ENCODE assay signal across 8 cellular contexts in genomic region chr11:110294509-110294908, GRCh38. TPM values are rescaled to one million over a fixed set of nuclear protein-coding genes. Genes with fewer than 3 reads are reported as not detected.
DNase-seq lines count a peak whose midpoint lies in the region; ATAC-seq and TF ChIP-seq lines count a peak whose summit lies in the region.

No MANE protein-coding gene starts in this region.

- no peak overlapping the region; the same call in 1 of the 2 replicates for H3K9ac ChIP-seq in HUES64 (ENCODE audit: low read depth, low read length)

- H3K4me1 ChIP-seq in ACC112 (ENCODE audit: control insufficient read depth, insufficient read depth, low read length, unreplicated experiment), result peaks cover 38% of the 10 kb centered on the region
- H3K4me1 ChIP-seq in HUES64 (ENCODE audit: insufficient read depth, low read length), result peaks cover 37% of the 10 kb centered on the region

- peaks cover 68% of the 10 kb centered on the region for H3K79me2 ChIP-seq in ACC112 (ENCODE audit: control insufficient read depth, insufficient read depth, low read length, unreplicated experiment)

- DNase-seq in mesothelial cell of epicardium (ENCODE audit: low spot score in 2 of 2, unreplicated experiment in 2 of 2), result no peak
- DNase-seq in stimulated activated CD4-positive, alpha-beta T cell treated with anti-CD3 and anti-CD28 coated beads, Interleukin-4, amount 100 ng/mL, for 24 hours, result no peak

- TF ChIP-seq CTCF in brain (conservative IDR thresholded peaks at IDR 0.05) (no peak), mesothelial cell of epicardium (IDR thresholded peaks at IDR 0.05; ENCODE audit: unreplicated experiment) (no peak)

- WGBS in HUES64, result 51% methylated on average over 6 of the region's 6 CpGs

- H3K27ac Mint-ChIP-seq in brain, result peak overlapping the region; percentile 88 to 95 (median 92)
- H3K27ac Mint-ChIP-seq in mesothelial cell of epicardium, result peak overlapping the region; percentile 69

- H3K4me3 Mint-ChIP-seq in brain, result peak overlapping the region; percentile 88 to 95 (median 93)
- peak overlapping the region; percentile 89 for H3K4me3 Mint-ChIP-seq in mesothelial cell of epicardium

- peak overlapping the region; percentile 95 for H3K4me3 ChIP-seq in ACC112 (ENCODE audit: low read depth, low read length)
- H3K4me3 ChIP-seq in HUES64 (ENCODE audit: low read length), result peak overlapping the region; percentile 99

- H3K27me3 ChIP-seq in ACC112 (ENCODE audit: insufficient read depth, low read length) (no peaks in the 10 kb centered on the region), HUES64 (ENCODE audit: insufficient read depth, low read length) (no peaks in the 10 kb centered on the region)

- no peaks in the 10 kb centered on the region for H3K36me3 ChIP-seq in ACC112 (ENCODE audit: insufficient read depth, low read length)
- no peaks in the 10 kb centered on the region; the same call in 1 of the 2 replicates for H3K36me3 ChIP-seq in HUES64 (ENCODE audit: insufficient read depth, low read length)

- H3K9me3 Mint-ChIP-seq in brain (no peaks in the 10 kb centered on the region), mesothelial cell of epicardium (no peaks in the 10 kb centered on the region)

- peaks cover 3% of the 10 kb centered on the region for H3K27me3 Mint-ChIP-seq in brain
- peaks cover 5% of the 10 kb centered on the region for H3K27me3 Mint-ChIP-seq in mesothelial cell of epicardium (ENCODE audit: low read depth)

- no peak overlapping the region for H2AFZ ChIP-seq in ACC112 (ENCODE audit: low read length, unreplicated experiment)

- H3K4me1 Mint-ChIP-seq in brain (peaks cover 61% of the 10 kb centered on the region), mesothelial cell of epicardium (peaks cover 45% of the 10 kb centered on the region)

- H3K36me3 Mint-ChIP-seq in brain (peaks cover 24% of the 10 kb centered on the region), mesothelial cell of epicardium (peaks cover 10% of the 10 kb centered on the region)

- H3K9me3 ChIP-seq in HUES64 (ENCODE audit: insufficient read depth, low read depth, low read length), result no peaks in the 10 kb centered on the region

- no peak for ATAC-seq in HG03175 (IDR thresholded peaks at IDR 0.05; ENCODE audit: unreplicated experiment)
- no peak for ATAC-seq in GM19455 (IDR thresholded peaks at IDR 0.05; ENCODE audit: unreplicated experiment)
- no peak for ATAC-seq in HG03139 (IDR thresholded peaks at IDR 0.05; ENCODE audit: unreplicated experiment)

- H3K27ac ChIP-seq in ACC112 (ENCODE audit: low read depth, low read length) (peak overlapping the region; percentile 16; the same call in 1 of the 2 replicates), HUES64 (ENCODE audit: low read depth, low read length) (no peak overlapping the region)

RNA-seq across cellular contexts. Expression of gene RDX, which starts 1.9 kb away (rescaled TPM):
- polyA plus RNA-seq in HUES64 (2013, experiment 1 of 2), result 67.9 TPM
- 71.5 TPM for polyA plus RNA-seq in HUES64 (2013, experiment 2 of 2)
- 31.5 TPM for polyA plus RNA-seq in brain (ENCODE audit: insufficient read depth, low read depth, low replicate concordance)
- 117 to 127 TPM (median 126 TPM) in 3 replicates for total RNA-seq in mesothelial cell of epicardium
